In the genomic region with DNA sequence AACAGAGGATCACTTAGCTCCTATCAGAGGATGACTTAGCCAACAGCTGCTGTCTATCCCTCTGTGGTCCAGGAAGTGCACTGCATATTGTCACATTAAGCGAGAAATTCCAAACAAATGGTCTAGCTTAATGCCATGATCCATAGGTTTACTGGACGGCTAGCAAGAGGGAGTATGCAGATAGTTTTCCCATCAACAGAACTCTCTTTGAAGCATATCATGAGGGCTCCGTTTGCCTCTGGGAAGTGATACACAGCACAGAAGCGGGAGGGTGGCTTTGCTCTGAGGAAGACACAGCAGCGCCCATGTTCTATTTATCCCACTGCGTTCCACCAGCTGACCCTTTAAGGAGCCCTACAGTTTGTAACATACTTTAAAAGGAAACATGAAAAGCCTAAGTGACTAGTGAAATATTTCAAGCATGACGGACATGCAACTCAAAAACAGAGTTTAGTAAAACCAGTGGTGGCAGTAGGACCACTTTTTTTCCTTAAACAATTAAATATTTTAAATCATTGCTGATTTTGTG, we compare ENCODE assay signal across 15 cellular contexts. TPM values are rescaled to one million over a fixed set of nuclear protein-coding genes. Genes with fewer than 3 reads are reported as not detected.
DNase-seq lines count a peak whose midpoint lies in the region; ATAC-seq and TF ChIP-seq lines count a peak whose summit lies in the region.
"Had no signal": no experiment of that assay in that cellular context is flagged by ENCODE, and none has a peak within 500 bp of the region (broad histone marks: within the 10 kb centered on the region; RNA-seq: fewer than 3 reads in every experiment).

No MANE protein-coding gene starts in this region.

- H3K4me2 ChIP-seq in osteoblast (ENCODE audit: insufficient read depth, low read length) = no peak overlapping the region

- H3K27ac ChIP-seq in gastroesophageal sphincter (peak overlapping the region; percentile 85 to 93 (median 87)), osteoblast (ENCODE audit: low read depth, low read length) (peak overlapping the region; percentile 20), uterus (peak overlapping the region; percentile 71 to 79)

- intact Hi-C loops in uterus (cut with DNase I; ENCODE audit: low total_unique reads) = loop anchor here (10.0 kb wide), 1 partner anchor 51 kb away; a partner anchor contains a TSS

- no peaks in the 10 kb centered on the region for H3K9me3 ChIP-seq in adipocyte (ENCODE audit: control insufficient read depth, low read length)
- no peaks in the 10 kb centered on the region for H3K9me3 ChIP-seq in gastroesophageal sphincter
- no peaks in the 10 kb centered on the region for H3K9me3 ChIP-seq in osteoblast (ENCODE audit: low read depth, low read length)
- no peaks in the 10 kb centered on the region for H3K9me3 ChIP-seq in uterus

- H4K20me1 ChIP-seq in osteoblast (ENCODE audit: insufficient read depth, low read length) = no peaks in the 10 kb centered on the region

- no peak for TF ChIP-seq EP300 in gastroesophageal sphincter (IDR thresholded peaks at IDR 0.05)

- H3K9ac ChIP-seq in adipocyte (ENCODE audit: low read length) = no peak overlapping the region
- H3K9ac ChIP-seq: parathyroid adenoma had no signal

- ATAC-seq in gastroesophageal sphincter = peak; percentile 35
- ATAC-seq: effector memory CD8-positive, alpha-beta T cell; stimulated activated effector memory CD8-positive, alpha-beta T cell treated with anti-CD3 and anti-CD28 coated beads, Interleukin-12 subunit alpha, Interleukin-12 subunit beta, amount 100 ng/mL, for 72 hours had no signal

- H3K79me2 ChIP-seq in osteoblast (ENCODE audit: insufficient read depth, low read length) = peaks cover 28% of the 10 kb centered on the region
- H3K79me2 ChIP-seq: parathyroid adenoma had no signal

- H3K4me3 ChIP-seq in adipocyte (ENCODE audit: low read length) (no peak overlapping the region), gastroesophageal sphincter (no peak overlapping the region), osteoblast (ENCODE audit: insufficient read depth, low read length) (no peak overlapping the region), uterus (no peak overlapping the region)

- TF ChIP-seq POLR2A in gastroesophageal sphincter (IDR thresholded peaks at IDR 0.05) (no peak), uterus (IDR thresholded peaks at IDR 0.05) (no peak)

- TF ChIP-seq CTCF in gastroesophageal sphincter (IDR thresholded peaks at IDR 0.05) (no peak), osteoblast (IDR thresholded peaks at IDR 0.05; ENCODE audit: extremely low read depth, low read depth, low read length) (no peak), uterus (IDR thresholded peaks at IDR 0.05) (no peak)

- H2AFZ ChIP-seq in osteoblast (ENCODE audit: low read length) = no peak overlapping the region
- H2AFZ ChIP-seq: parathyroid adenoma had no signal

- peak; percentile 27 for DNase-seq in adipocyte (ENCODE audit: low read depth)
- no peak for DNase-seq in osteoblast (ENCODE audit: insufficient read length, low spot score, missing footprints)
- no peak for DNase-seq in uterus
- no peak for DNase-seq in nucleus accumbens (lab: John Stamatoyannopoulos, UW)
- DNase-seq in NK-92 (lab: John Stamatoyannopoulos, UW; ENCODE audit: unreplicated experiment) = no peak
- no peak for DNase-seq in C1 segment of cervical spinal cord (lab: John Stamatoyannopoulos, UW)
- DNase-seq: activated CD4-positive, alpha-beta T cell treated with anti-CD3 and anti-CD28 coated beads for 4 hours; activated T-cell treated with anti-CD3 and anti-CD28 coated beads, Interleukin-2, amount 50 U/mL, for 48 hours; effector memory CD8-positive, alpha-beta T cell; MV-4-11; NCI-H2227 treated with DMSO at 0.1 percent for 48 hours; stimulated activated CD4-positive, alpha-beta T cell treated with anti-CD3 and anti-CD28 coated beads, Interleukin-2, amount 100 ng/mL, for 48 hours had no signal

- H3K27me3 ChIP-seq in adipocyte (replicated peaks; ENCODE audit: control insufficient read depth, insufficient read depth, low read length) (no peaks in the 10 kb centered on the region), gastroesophageal sphincter (no peaks in the 10 kb centered on the region), osteoblast (ENCODE audit: insufficient read depth, low read length) (no peaks in the 10 kb centered on the region), uterus (no peaks in the 10 kb centered on the region)

- H3K4me1 ChIP-seq in adipocyte (ENCODE audit: control insufficient read depth, insufficient read depth, low read length) = peaks cover 34% of the 10 kb centered on the region
- H3K4me1 ChIP-seq in gastroesophageal sphincter = peaks cover 12 to 74% (median 28%) of the 10 kb centered on the region in 3 donors
- H3K4me1 ChIP-seq in osteoblast (ENCODE audit: insufficient read depth, low read length) = peaks cover 19% of the 10 kb centered on the region
- peaks cover 0 to 12% of the 10 kb centered on the region in 2 donors for H3K4me1 ChIP-seq in uterus
- H3K4me1 ChIP-seq: parathyroid adenoma had no signal

- WGBS in gastroesophageal sphincter (ENCODE audit: low coverage in 1 of 2), 2 donors = 34 to 37% methylated on average over 4 to 5 of the region's 7 CpGs

- peaks cover 18% of the 10 kb centered on the region for H3K36me3 ChIP-seq in adipocyte (ENCODE audit: control insufficient read depth, insufficient read depth, low read length, severe bottlenecking)
- no peaks in the 10 kb centered on the region for H3K36me3 ChIP-seq in gastroesophageal sphincter
- H3K36me3 ChIP-seq in osteoblast (ENCODE audit: insufficient read depth, low read length) = peaks cover 5% of the 10 kb centered on the region
- H3K36me3 ChIP-seq in uterus = no peaks in the 10 kb centered on the region

RNA-seq across cellular contexts. Expression of a gene that starts 52.7 kb away (rescaled TPM):
- 100 to 1,000 TPM; 278 to 618 (median 440) TPM for total RNA-seq in gastroesophageal sphincter
- total RNA-seq in osteoblast = 412 and 433 TPM in 2 replicates
- 100 to 1,000 TPM; 164 to 737 (median 209) TPM for total RNA-seq in uterus

RNA-seq across cellular contexts. Expression of a gene that starts 52.9 kb away (rescaled TPM):
- total RNA-seq in gastroesophageal sphincter (100 to 1,000 TPM; 478 to 945 (median 543) TPM), osteoblast (267 and 291 TPM in 2 replicates), uterus (100 to 1,000 TPM; 157 to 606 (median 284) TPM)

Comparison
In these comparisons a context has a peak if more than half of its experiments do, and no peak if none do; other contexts are left out.
1. H3K27ac ChIP-seq: peak in every context shown above with its lines; median percentile 87 in gastroesophageal sphincter; 75 in uterus; 20 in osteoblast.